In genomic region chr12:24349051-24349780, GRCh38 we compare ENCODE assay signal across 20 cellular contexts.
"Had no signal": no experiment of that assay in that cellular context is flagged by ENCODE, and none has a peak within 500 bp of the region (broad histone marks: within the 10 kb centered on the region; RNA-seq: fewer than 3 reads in every experiment).

No MANE protein-coding gene starts in this region.

- H3K27me3 Mint-ChIP-seq: IgD-negative memory B cell had no signal

- H3K4me3 ChIP-seq: K562 had no signal

- H3K27ac Mint-ChIP-seq: IgD-negative memory B cell had no signal

- DNase-seq: NCI-H1092, NCI-H1105 treated with DMSO at 0.1 percent for 48 hours, NCI-H1436, NCI-H187, NCI-H2029, NCI-H2081 treated with DMSO at 0.1 percent for 48 hours, NCI-H2171, NCI-H226, NCI-H446, NCI-H510A, NCI-H524 treated with DMSO at 0.1 percent for 48 hours, NCI-H69, NCI-H774, PC-3, SHP77 had no signal

- FAIRE-seq: HTR-8/SVneo, K562 had no signal

- ATAC-seq: K562, Panc1, PC-3, SK-N-SH treated with all-trans-retinoic acid at 6 μM for 48 hours had no signal

- H3K4me3 Mint-ChIP-seq: IgD-negative memory B cell had no signal
